Comparison of ENCODE assay signal across 8 cellular contexts in the genomic region with DNA sequence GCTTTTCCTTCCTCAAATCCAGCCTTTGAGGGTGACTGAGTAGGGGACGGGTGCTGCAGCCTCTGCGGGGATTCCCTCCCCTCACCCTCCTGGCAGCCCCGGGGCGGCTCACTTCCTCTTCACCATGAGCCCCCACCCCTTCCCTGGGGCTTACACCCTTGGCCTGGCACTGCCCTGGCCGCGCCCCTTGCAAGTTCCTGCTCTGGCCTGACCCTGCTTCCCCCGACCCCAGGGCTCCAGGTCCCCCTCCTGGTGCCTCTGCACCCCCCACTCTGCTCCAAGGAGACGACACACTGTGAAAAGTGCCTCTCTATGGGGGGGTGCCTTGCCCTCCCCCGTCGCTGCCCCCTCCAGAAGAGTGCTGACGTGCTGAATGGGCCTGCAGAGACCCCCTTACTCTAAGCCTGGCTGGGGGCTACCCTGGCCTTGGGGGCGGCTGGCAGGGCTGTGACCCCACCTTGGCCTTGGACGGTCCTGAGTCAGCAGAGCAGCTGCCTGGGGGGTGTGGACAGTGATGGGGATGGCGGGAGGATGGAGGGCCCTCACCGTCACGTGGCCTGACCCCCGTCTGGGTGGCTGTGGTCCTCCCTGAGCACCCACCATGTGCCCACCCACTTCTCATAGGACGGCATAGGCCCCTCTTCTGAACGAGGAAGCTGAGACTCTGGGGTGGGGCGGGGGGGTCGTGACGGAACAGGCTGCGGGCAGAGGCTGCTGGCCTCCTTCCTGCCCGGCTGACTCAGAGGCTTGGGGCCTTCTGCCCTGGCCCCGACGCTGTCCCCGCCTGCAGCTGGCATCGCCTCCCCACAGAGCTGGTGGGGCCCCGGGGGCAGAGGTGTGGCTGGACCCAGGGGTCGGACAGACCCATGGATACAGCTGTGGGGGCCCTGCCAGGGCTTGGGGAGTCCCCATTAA. TPM values are rescaled to one million over a fixed set of nuclear protein-coding genes. Genes with fewer than 3 reads are reported as not detected.
DNase-seq lines count a peak whose midpoint lies in the region; ATAC-seq, FAIRE-seq and TF ChIP-seq lines count a peak whose summit lies in the region.

No MANE protein-coding gene starts in this region.

- H3K27ac Mint-ChIP-seq in CD4-positive, alpha-beta T cell, result peak overlapping the region; percentile 98
- peak overlapping the region; percentile 93 for H3K27ac Mint-ChIP-seq in activated naive CD8-positive, alpha-beta T cell
- peak overlapping the region; percentile 94 for H3K27ac Mint-ChIP-seq in stimulated activated memory B cell treated with anti-CD40 and anti-IgM and Interleukin-4, amounts not matched to agents 10 μg/mL and 1 μg/mL and 100 μg/mL, for 72 hours

- peaks cover 54% of the 10 kb centered on the region for H3K4me1 Mint-ChIP-seq in CD4-positive, alpha-beta T cell (ENCODE audit: low read depth)
- peaks cover 46% of the 10 kb centered on the region for H3K4me1 Mint-ChIP-seq in activated naive CD8-positive, alpha-beta T cell (ENCODE audit: low read depth)
- peaks cover 63% of the 10 kb centered on the region for H3K4me1 Mint-ChIP-seq in stimulated activated memory B cell treated with anti-CD40 and anti-IgM and Interleukin-4, amounts not matched to agents 10 μg/mL and 1 μg/mL and 100 μg/mL, for 72 hours

- H3K4me3 ChIP-seq in right atrium auricular region, result no peak overlapping the region

- peaks cover 0 to 66% of the 10 kb centered on the region in 2 donors for H3K4me1 ChIP-seq in right atrium auricular region

- peak; percentile 27 for ATAC-seq in CD4-positive, alpha-beta T cell (ENCODE audit: poor library complexity)
- peak; percentile 81 for ATAC-seq in stimulated activated memory B cell treated with anti-CD40 and anti-IgM and Interleukin-4, amounts not matched to agents 10 μg/mL and 1 μg/mL and 100 μg/mL, for 72 hours
- ATAC-seq in GM18520 (IDR thresholded peaks at IDR 0.05; ENCODE audit: unreplicated experiment), result no peak

- H3K27me3 ChIP-seq in CD4-positive, alpha-beta T cell (ENCODE audit: control insufficient read depth, insufficient read depth, low read length), result no peaks in the 10 kb centered on the region
- H3K27me3 ChIP-seq in right atrium auricular region, result no peaks in the 10 kb centered on the region

- no peak for TF ChIP-seq POLR2A in H54 (IDR thresholded peaks at IDR 0.05; ENCODE audit: low read depth, low read length)

- TF ChIP-seq CTCF in CD4-positive, alpha-beta T cell (IDR thresholded peaks at IDR 0.05), result no peak
- TF ChIP-seq CTCF in right atrium auricular region (IDR thresholded peaks at IDR 0.05), result no peak

- no peaks in the 10 kb centered on the region for H3K27me3 Mint-ChIP-seq in CD4-positive, alpha-beta T cell
- no peaks in the 10 kb centered on the region for H3K27me3 Mint-ChIP-seq in activated naive CD8-positive, alpha-beta T cell
- H3K27me3 Mint-ChIP-seq in stimulated activated memory B cell treated with anti-CD40 and anti-IgM and Interleukin-4, amounts not matched to agents 10 μg/mL and 1 μg/mL and 100 μg/mL, for 72 hours, result no peaks in the 10 kb centered on the region

- H3K36me3 Mint-ChIP-seq in CD4-positive, alpha-beta T cell (ENCODE audit: low read depth), result peaks cover 43% of the 10 kb centered on the region
- H3K36me3 Mint-ChIP-seq in activated naive CD8-positive, alpha-beta T cell, result no peaks in the 10 kb centered on the region
- peaks cover 17% of the 10 kb centered on the region for H3K36me3 Mint-ChIP-seq in stimulated activated memory B cell treated with anti-CD40 and anti-IgM and Interleukin-4, amounts not matched to agents 10 μg/mL and 1 μg/mL and 100 μg/mL, for 72 hours

- H3K9me3 ChIP-seq in CD4-positive, alpha-beta T cell (ENCODE audit: control insufficient read depth, low read length), result no peaks in the 10 kb centered on the region
- H3K9me3 ChIP-seq in right atrium auricular region, result no peaks in the 10 kb centered on the region

- peak in 7 of 10 experiments; percentile 44 to 62 (median 53) for DNase-seq in CD4-positive, alpha-beta T cell
- DNase-seq in H54 (ENCODE audit: insufficient read length, low spot score) (peak; percentile 99), RCC 7860 (ENCODE audit: low spot score) (peak; percentile 86), right atrium auricular region (ENCODE audit: low spot score) (no peak), NCI-H2227 (lab: John Stamatoyannopoulos, UW; ENCODE audit: unreplicated experiment) (no peak)

- peak overlapping the region; percentile 98 for H3K27ac ChIP-seq in CD4-positive, alpha-beta T cell (ENCODE audit: low read depth, low read length)
- H3K27ac ChIP-seq in right atrium auricular region, result peak overlapping the region; percentile 63 to 66

- POLR2A ChIA-PET in CD4-positive, alpha-beta T cell (lab: Charles Lee), result interaction anchor here (0.5 to 12.9 kb wide), 9 partner anchors 9 to 1369 kb away, joined by 3 to 218 read pairs (median 4); a partner anchor contains a TSS

- H3K36me3 ChIP-seq in right atrium auricular region, result peaks cover 12% of the 10 kb centered on the region

- CTCF ChIA-PET in CD4-positive, alpha-beta T cell (lab: Charles Lee), result interaction anchor here (0.9 to 1.2 kb wide), 2 partner anchors 8 to 88 kb away, joined by 3 to 6 read pairs; no protein-coding TSS in a partner anchor

- FAIRE-seq in H54 (lab: Jason Lieb, UNC) (no peak), RCC 7860 (lab: Jason Lieb, UNC) (no peak)

- intact Hi-C loops in CD4-positive, alpha-beta T cell (cut with DNase I, micrococcal nuclease), result loop anchor here (1.0 to 10.0 kb wide), 4 partner anchors 7 to 1295 kb away; a partner anchor contains a TSS

- H3K9me3 Mint-ChIP-seq in CD4-positive, alpha-beta T cell, result no peaks in the 10 kb centered on the region
- no peaks in the 10 kb centered on the region for H3K9me3 Mint-ChIP-seq in activated naive CD8-positive, alpha-beta T cell (ENCODE audit: low read depth)
- H3K9me3 Mint-ChIP-seq in stimulated activated memory B cell treated with anti-CD40 and anti-IgM and Interleukin-4, amounts not matched to agents 10 μg/mL and 1 μg/mL and 100 μg/mL, for 72 hours, result no peaks in the 10 kb centered on the region

- H3K4me3 Mint-ChIP-seq in CD4-positive, alpha-beta T cell, result peak overlapping the region; percentile 84
- peak overlapping the region; percentile 81 for H3K4me3 Mint-ChIP-seq in activated naive CD8-positive, alpha-beta T cell
- H3K4me3 Mint-ChIP-seq in stimulated activated memory B cell treated with anti-CD40 and anti-IgM and Interleukin-4, amounts not matched to agents 10 μg/mL and 1 μg/mL and 100 μg/mL, for 72 hours, result peak overlapping the region; percentile 60

RNA-seq across cellular contexts. Expression of a gene that starts 9.8 kb away (rescaled TPM):
- total RNA-seq in CD4-positive, alpha-beta T cell, result 10 to 100 TPM; 96.7 to 99.8 TPM
- 1 to 10 TPM; 3.8 to 4.3 TPM for total RNA-seq in right atrium auricular region

RNA-seq across cellular contexts. Expression of a gene that starts 25.9 kb away (rescaled TPM):
- 10 to 100 TPM; 24.1 to 24.5 TPM for total RNA-seq in CD4-positive, alpha-beta T cell
- total RNA-seq in right atrium auricular region, result 10 to 100 TPM; 20.9 to 24.6 TPM

RNA-seq across cellular contexts. Expression of a gene that starts 29.4 kb away (rescaled TPM):
- total RNA-seq in CD4-positive, alpha-beta T cell, result 1 to 10 TPM; 4.3 to 5.6 TPM
- total RNA-seq in right atrium auricular region, result 1 to 10 TPM; 6.6 to 9.1 TPM

RNA-seq across cellular contexts. Expression of a gene that starts 53.2 kb away (rescaled TPM):
- total RNA-seq in CD4-positive, alpha-beta T cell, result not detected
- not detected for total RNA-seq in right atrium auricular region

Comparison
In these comparisons a context has a peak if more than half of its experiments do, and no peak if none do; other contexts are left out.
1. DNase-seq: peak in CD4-positive, alpha-beta T cell (7 of 10), H54 (single experiment) and RCC 7860 (single experiment); none in right atrium auricular region (single experiment) and NCI-H2227 (single experiment).
2. RNA of a gene that starts 9.8 kb away (total RNA-seq): 96.7 to 99.8 TPM in CD4-positive, alpha-beta T cell; 3.8 to 4.3 TPM in right atrium auricular region; every median in the first group is over 10 times any median in the second.
3. Peak in every context shown above with its lines, with median percentiles within 50 percentile points of each other: H3K27ac Mint-ChIP-seq and H3K4me3 Mint-ChIP-seq.